ENCODE assay signal across 14 cellular contexts in the genomic region with DNA sequence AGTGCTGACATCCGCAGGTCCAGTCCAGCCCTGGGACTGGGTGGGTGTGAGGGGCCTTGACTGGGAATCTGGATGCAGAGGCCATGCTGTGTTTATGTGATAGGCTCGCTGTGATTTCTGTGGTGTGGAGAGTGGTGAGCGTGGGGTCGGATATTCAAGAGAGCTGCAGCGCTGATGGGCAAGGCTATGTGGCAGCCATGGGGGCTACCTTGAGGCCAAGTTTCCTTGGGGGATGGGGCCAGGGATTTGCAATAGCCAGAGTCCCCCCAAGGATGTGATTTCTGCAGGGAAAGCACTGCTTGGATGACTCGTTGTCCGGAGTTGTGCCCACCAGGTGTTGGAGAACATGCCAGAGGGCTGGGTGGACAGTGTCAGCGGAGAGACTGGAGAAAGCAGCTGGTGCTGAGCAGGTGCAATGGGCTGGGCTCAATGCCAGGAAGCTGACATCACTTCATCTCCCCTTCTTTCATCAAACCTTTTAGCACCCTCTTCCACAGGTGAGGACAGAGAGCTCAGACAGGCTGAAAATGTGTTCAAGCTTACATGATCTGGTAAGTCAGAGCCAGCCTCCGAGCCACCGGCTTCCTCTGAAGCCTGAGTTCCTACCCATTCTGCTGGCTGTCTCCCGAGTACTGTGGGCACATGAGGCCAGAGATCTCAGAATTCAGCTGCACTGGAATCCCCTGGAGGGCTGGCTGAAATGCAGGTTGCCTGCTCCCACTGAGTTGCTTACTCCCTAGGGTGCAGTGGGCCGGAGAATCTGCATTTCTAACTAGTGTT.
A peak's percentile ranks its signal among the peaks of the same experiment; 100 is the strongest.
DNase-seq lines count a peak whose midpoint lies in the region; TF ChIP-seq lines count a peak whose summit lies in the region.
"Had no signal": no experiment of that assay in that cellular context is flagged by ENCODE, and none has a peak within 500 bp of the region (broad histone marks: within the 10 kb centered on the region; RNA-seq: fewer than 3 reads in every experiment).

No MANE protein-coding gene starts in this region.

- intact Hi-C loops in activated CD4-positive, alpha-beta memory T cell treated with anti-CD3 and anti-CD28 coated beads for 36 hours (cut with micrococcal nuclease): no loop called here

- H3K4me1 Mint-ChIP-seq in brain: peaks cover 85% of the 10 kb centered on the region
- peaks cover 13% of the 10 kb centered on the region for H3K4me1 Mint-ChIP-seq in activated CD4-positive, alpha-beta memory T cell treated with anti-CD3 and anti-CD28 coated beads for 36 hours (ENCODE audit: low read depth)

- CTCF ChIA-PET in activated CD4-positive, alpha-beta memory T cell treated with anti-CD3 and anti-CD28 coated beads for 36 hours (lab: Charles Lee): no interaction called here

- DNase-seq in activated CD8-positive, alpha-beta memory T cell treated with anti-CD3 and anti-CD28 coated beads for 24 hours: peak; percentile 43
- DNase-seq in activated CD8-positive, alpha-beta memory T cell treated with anti-CD3 and anti-CD28 coated beads, Interleukin-2, amount 50 U/mL, for 48 hours: no peak
- DNase-seq in NCI-H2171 treated with DMSO at 0.1 percent for 48 hours (lab: John Stamatoyannopoulos, UW) (peak; percentile 93), NCI-H1048 (lab: John Stamatoyannopoulos, UW) (no peak)
- DNase-seq in activated CD4-positive, alpha-beta memory T cell treated with anti-CD3 and anti-CD28 coated beads for 36 hours: no peak
- no peak for DNase-seq in stimulated activated CD4-positive, alpha-beta T cell treated with anti-CD3 and anti-CD28 coated beads, Interleukin-4, amount 100 ng/mL, for 4 hours
- DNase-seq: left ventricle myocardium inferior, NCI-H446 treated with DMSO at 0.1 percent for 48 hours, transverse colon had no signal

- H3K27me3 Mint-ChIP-seq in brain: peaks cover 5% of the 10 kb centered on the region
- no peaks in the 10 kb centered on the region for H3K27me3 Mint-ChIP-seq in activated CD4-positive, alpha-beta memory T cell treated with anti-CD3 and anti-CD28 coated beads for 36 hours

- peak overlapping the region; percentile 43 to 98 (median 89) for H3K27ac Mint-ChIP-seq in brain
- no peak overlapping the region for H3K27ac Mint-ChIP-seq in activated CD4-positive, alpha-beta memory T cell treated with anti-CD3 and anti-CD28 coated beads for 36 hours
- H3K27ac Mint-ChIP-seq: activated T-helper 1 cell treated with anti-CD3 and anti-CD28 coated beads, Interleukin-12 subunit alpha, Interleukin-12 subunit beta, Interleukin-2, Interleukin-4 antibody, amounts not matched to agents 30 ng/mL and 10 ng/mL and 1 ng/mL, durations not matched to agents 14 hours and 24 hours and 36 hours had no signal

- H3K36me3 Mint-ChIP-seq in brain: no peaks in the 10 kb centered on the region
- H3K36me3 Mint-ChIP-seq in activated CD4-positive, alpha-beta memory T cell treated with anti-CD3 and anti-CD28 coated beads for 36 hours: no peaks in the 10 kb centered on the region

- H3K27ac ChIP-seq in temporal lobe (ENCODE audit: low read depth, low read length): peak overlapping the region; percentile 37
- H3K27ac ChIP-seq: body of pancreas, left ventricle myocardium inferior, transverse colon had no signal

- peak overlapping the region in 1 of 5 experiments; percentile 13 for H3K4me3 Mint-ChIP-seq in brain
- H3K4me3 Mint-ChIP-seq in activated CD4-positive, alpha-beta memory T cell treated with anti-CD3 and anti-CD28 coated beads for 36 hours: no peak overlapping the region
- H3K4me3 Mint-ChIP-seq: activated T-helper 1 cell treated with anti-CD3 and anti-CD28 coated beads, Interleukin-12 subunit alpha, Interleukin-12 subunit beta, Interleukin-2, Interleukin-4 antibody, amounts not matched to agents 30 ng/mL and 10 ng/mL and 1 ng/mL, durations not matched to agents 14 hours and 24 hours and 36 hours; neural crest cell had no signal

- TF ChIP-seq CTCF in brain (conservative IDR thresholded peaks at IDR 0.05): no peak

- peaks cover 0 to 2% (median 0%) of the 10 kb centered on the region in 5 experiments for H3K9me3 Mint-ChIP-seq in brain
- no peaks in the 10 kb centered on the region for H3K9me3 Mint-ChIP-seq in activated CD4-positive, alpha-beta memory T cell treated with anti-CD3 and anti-CD28 coated beads for 36 hours
- H3K9me3 Mint-ChIP-seq: activated T-helper 1 cell treated with anti-CD3 and anti-CD28 coated beads, Interleukin-12 subunit alpha, Interleukin-12 subunit beta, Interleukin-2, Interleukin-4 antibody, amounts not matched to agents 30 ng/mL and 10 ng/mL and 1 ng/mL, durations not matched to agents 14 hours and 24 hours and 36 hours; neural crest cell had no signal

- POLR2A ChIA-PET in activated CD4-positive, alpha-beta memory T cell treated with anti-CD3 and anti-CD28 coated beads for 36 hours (lab: Charles Lee): no interaction called here

Comparison
In these comparisons a context has a peak if more than half of its experiments do, and no peak if none do; other contexts are left out.
1. DNase-seq: peak in activated CD8-positive, alpha-beta memory T cell treated with anti-CD3 and anti-CD28 coated beads for 24 hours (single experiment) and NCI-H2171 treated with DMSO at 0.1 percent for 48 hours (single experiment); none in activated CD8-positive, alpha-beta memory T cell treated with anti-CD3 and anti-CD28 coated beads, Interleukin-2, amount 50 U/mL, for 48 hours (single experiment), NCI-H1048 (single experiment), activated CD4-positive, alpha-beta memory T cell treated with anti-CD3 and anti-CD28 coated beads for 36 hours (single experiment) and stimulated activated CD4-positive, alpha-beta T cell treated with anti-CD3 and anti-CD28 coated beads, Interleukin-4, amount 100 ng/mL, for 4 hours (0 of 2).